In the genomic region with DNA sequence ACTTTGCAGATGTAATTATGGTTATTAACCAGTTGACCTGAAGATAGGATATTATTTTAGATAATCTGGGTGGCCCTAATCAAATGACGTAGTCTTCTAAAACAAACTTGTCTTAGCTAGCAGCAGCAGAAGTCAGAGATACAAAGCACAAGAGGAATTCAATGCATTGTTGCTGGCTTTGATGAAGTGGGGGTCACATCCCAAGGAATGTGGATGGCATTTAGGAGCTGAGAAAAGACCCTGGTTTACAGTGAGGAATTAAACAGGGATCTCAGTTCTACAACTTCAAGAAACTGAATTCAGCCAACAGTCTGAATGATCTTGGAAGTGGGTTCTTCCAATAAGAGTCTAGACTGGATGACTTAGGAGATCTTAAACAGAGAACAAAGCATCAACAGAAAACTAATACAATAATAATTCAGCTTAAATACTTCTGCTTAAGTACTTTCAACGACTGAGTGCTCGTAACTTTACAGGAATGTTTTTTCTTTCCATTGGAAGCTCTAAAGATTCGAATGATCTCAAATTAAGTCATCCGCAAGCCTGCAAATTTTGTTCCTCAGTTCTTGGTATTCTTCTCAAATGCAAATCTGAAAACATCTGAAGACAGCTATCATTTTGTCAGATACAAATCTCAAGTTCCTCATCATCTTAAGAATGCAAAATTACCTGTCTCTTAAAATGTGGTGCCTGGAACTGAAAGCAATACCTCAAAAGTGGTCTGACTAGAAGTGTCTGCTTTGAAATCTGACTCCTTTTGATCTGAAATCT, we compare ENCODE assay signal across 22 cellular contexts.
"Had no signal": no experiment of that assay in that cellular context is flagged by ENCODE, and none has a peak within 500 bp of the region (broad histone marks: within the 10 kb centered on the region; RNA-seq: fewer than 3 reads in every experiment).

No MANE protein-coding gene starts in this region.

- H3K4me1 ChIP-seq: foreskin keratinocyte, psoas muscle had no signal

- H3K27me3 ChIP-seq: foreskin keratinocyte, left lung, neutrophil, ovary, right atrium auricular region, spleen had no signal

- H3K4me3 ChIP-seq: left lung, lung, ovary, psoas muscle, right atrium auricular region, spleen, thoracic aorta had no signal

- H3K27ac ChIP-seq: foreskin keratinocyte, left lung, neutrophil, ovary, psoas muscle, right atrium auricular region, spleen, thoracic aorta, WERI-Rb-1 had no signal

- H3K36me3 ChIP-seq: left lung, neutrophil, ovary, right atrium auricular region, spleen, thoracic aorta, WERI-Rb-1 had no signal

- DNase-seq: activated CD8-positive, alpha-beta memory T cell treated with anti-CD3 and anti-CD28 coated beads for 24 hours; activated CD8-positive, alpha-beta memory T cell treated with anti-CD3 and anti-CD28 coated beads, Interleukin-2, amount 50 U/mL, for 4 hours; activated T-cell treated with anti-CD3 and anti-CD28 coated beads, Interleukin-2, amount 50 U/mL, for 24 hours; aorta; caudate nucleus; effector CD8-positive, alpha-beta T cell; foreskin keratinocyte; kidney glomerular epithelial cell; left lung; ovary; psoas muscle; spleen; stimulated activated CD4-positive, alpha-beta T cell treated with anti-CD3 and anti-CD28 coated beads, Interleukin-4, amount 100 ng/mL, for 24 hours; stimulated activated naive CD4-positive, alpha-beta T cell treated with Interleukin-2 at 50 U/mL for 16 hours; WERI-Rb-1 had no signal

- ATAC-seq: activated naive CD4-positive, alpha-beta T cell treated with anti-CD3 and anti-CD28 coated beads, Interleukin-2, amount 50 U/mL, for 72 hours; activated T-helper 17 cell treated with anti-CD3 and anti-CD28 coated beads, Interleukin-2, amount 50 U/mL, for 72 hours; foreskin keratinocyte; left lung; natural killer cell treated with Interleukin-12 subunit alpha and Interleukin-12 subunit beta and Interleukin-15 and Interleukin-18, amount 100 ng/mL, for 72 hours; psoas muscle had no signal

- H3K9me3 ChIP-seq: left lung, neutrophil, ovary, psoas muscle, right atrium auricular region, spleen, thoracic aorta had no signal
